ENCODE assay signal across 15 cellular contexts in genomic region chr12:26128180-26128579, GRCh38.
"Had no signal": no experiment of that assay in that cellular context is flagged by ENCODE, and none has a peak within 500 bp of the region (broad histone marks: within the 10 kb centered on the region; RNA-seq: fewer than 3 reads in every experiment).

No MANE protein-coding gene starts in this region.

- H3K9me3 Mint-ChIP-seq: activated naive CD8-positive, alpha-beta T cell treated with anti-CD3 and anti-CD28 coated beads for 36 hours; activated T-cell treated with anti-CD3 and anti-CD28 coated beads, Interleukin-2, amount 50 U/mL, for 4 hours; stimulated activated naive CD8-positive, alpha-beta T cell treated with anti-CD3 and anti-CD28 coated beads, Interleukin-15, Interleukin-2, amounts not matched to agents 100 ng/mL and 50 ng/mL, for 24 hours had no signal

- DNase-seq: activated CD4-positive, alpha-beta T cell treated with anti-CD3 and anti-CD28 coated beads, Interleukin-2, amount 50 U/mL, for 4 hours; activated CD8-positive, alpha-beta memory T cell treated with anti-CD3 and anti-CD28 coated beads, Interleukin-2, amount 10 ng/mL, durations not matched to agents 7 days and 5 days; activated gamma-delta T cell; activated naive CD8-positive, alpha-beta T cell treated with anti-CD3 and anti-CD28 coated beads for 36 hours; activated T-cell treated with anti-CD3 and anti-CD28 coated beads, Interleukin-2, amount 50 U/mL, for 4 hours; aorta; dorsolateral prefrontal cortex; kidney; ovary; stimulated activated CD4-positive, alpha-beta T cell treated with anti-CD3 and anti-CD28 coated beads, Interleukin-2, amount 100 ng/mL, for 48 hours; T-helper 2 cell; testis had no signal

- H3K4me3 ChIP-seq: dorsolateral prefrontal cortex, gastroesophageal sphincter, ovary, testis had no signal

- ATAC-seq: activated CD8-positive, alpha-beta memory T cell treated with anti-CD3 and anti-CD28 coated beads, Interleukin-2, amount 10 ng/mL, durations not matched to agents 7 days and 5 days; activated T-cell treated with anti-CD3 and anti-CD28 coated beads, Interleukin-2, amount 50 U/mL, for 4 hours; esophagus mucosa; gastroesophageal sphincter had no signal

- H3K27ac Mint-ChIP-seq: activated CD8-positive, alpha-beta memory T cell treated with anti-CD3 and anti-CD28 coated beads, Interleukin-2, amount 10 ng/mL, durations not matched to agents 7 days and 5 days; activated naive CD8-positive, alpha-beta T cell treated with anti-CD3 and anti-CD28 coated beads for 36 hours; stimulated activated naive CD8-positive, alpha-beta T cell treated with anti-CD3 and anti-CD28 coated beads, Interleukin-15, Interleukin-2, amounts not matched to agents 100 ng/mL and 50 ng/mL, for 24 hours had no signal

- H3K36me3 Mint-ChIP-seq: activated CD8-positive, alpha-beta memory T cell treated with anti-CD3 and anti-CD28 coated beads, Interleukin-2, amount 10 ng/mL, durations not matched to agents 7 days and 5 days; activated naive CD8-positive, alpha-beta T cell treated with anti-CD3 and anti-CD28 coated beads for 36 hours had no signal

- H3K4me3 Mint-ChIP-seq: activated CD8-positive, alpha-beta memory T cell treated with anti-CD3 and anti-CD28 coated beads, Interleukin-2, amount 10 ng/mL, durations not matched to agents 7 days and 5 days; activated naive CD8-positive, alpha-beta T cell treated with anti-CD3 and anti-CD28 coated beads for 36 hours; stimulated activated naive CD8-positive, alpha-beta T cell treated with anti-CD3 and anti-CD28 coated beads, Interleukin-15, Interleukin-2, amounts not matched to agents 100 ng/mL and 50 ng/mL, for 24 hours had no signal
